Comparison of ENCODE assay signal across 14 cellular contexts in genomic region chr6:163630096-163630495, GRCh38.
A peak's percentile ranks its signal among the peaks of the same experiment; 100 is the strongest.
DNase-seq lines count a peak whose midpoint lies in the region; ATAC-seq and TF ChIP-seq lines count a peak whose summit lies in the region.
"Had no signal": no experiment of that assay in that cellular context is flagged by ENCODE, and none has a peak within 500 bp of the region (broad histone marks: within the 10 kb centered on the region; RNA-seq: fewer than 3 reads in every experiment).

No MANE protein-coding gene starts in this region.

- H3K36me3 Mint-ChIP-seq in GM23338 (ENCODE audit: low read depth) (peaks cover 8% of the 10 kb centered on the region; the same call in 2 of the 3 replicates), nephron progenitor cell (ENCODE audit: low read depth) (no peaks in the 10 kb centered on the region)
- H3K36me3 Mint-ChIP-seq in stimulated activated memory B cell treated with anti-CD40 and anti-IgM and Interleukin-4, amounts not matched to agents 10 μg/mL and 1 μg/mL and 100 μg/mL, for 72 hours = no peaks in the 10 kb centered on the region
- H3K36me3 Mint-ChIP-seq: CD4-positive, CD25-positive, alpha-beta regulatory T cell; CD8-positive, alpha-beta T cell had no signal

- peaks cover 15% of the 10 kb centered on the region for H3K4me1 Mint-ChIP-seq in GM23338
- H3K4me1 Mint-ChIP-seq in nephron progenitor cell = peaks cover 5% of the 10 kb centered on the region
- peaks cover 15% of the 10 kb centered on the region for H3K4me1 Mint-ChIP-seq in stimulated activated memory B cell treated with anti-CD40 and anti-IgM and Interleukin-4, amounts not matched to agents 10 μg/mL and 1 μg/mL and 100 μg/mL, for 72 hours
- H3K4me1 Mint-ChIP-seq: CD4-positive, CD25-positive, alpha-beta regulatory T cell had no signal

- 0 out of 2 replicates have a peak, but pooled peaks cover 2% of the 10 kb centered on the region for H3K9me2 ChIP-seq in GM23338 (ENCODE audit: insufficient read depth)

- H3K27me3 ChIP-seq in GM23338 (ENCODE audit: insufficient read depth) = no peaks in the 10 kb centered on the region

- no peak overlapping the region for H3K4me3 ChIP-seq in GM23338

- no peaks in the 10 kb centered on the region for H3F3A ChIP-seq in GM23338 (replicated peaks; ENCODE audit: low read depth)

- H4K20me1 ChIP-seq in GM23338 (replicated peaks; ENCODE audit: insufficient read depth) = no peaks in the 10 kb centered on the region

- intact Hi-C loops in posterior vena cava (cut with DNase I) = no loop called here

- ATAC-seq in GM23338 = no peak
- no peak for ATAC-seq in stimulated activated memory B cell treated with anti-CD40 and anti-IgM and Interleukin-4, amounts not matched to agents 10 μg/mL and 1 μg/mL and 100 μg/mL, for 72 hours
- ATAC-seq: CD8-positive, alpha-beta T cell; HCT116 had no signal

- H2AFZ ChIP-seq in GM23338 = peak overlapping the region; percentile 56; the same call in 1 of the 2 replicates

- H3K27ac Mint-ChIP-seq in GM23338 (no peak overlapping the region), nephron progenitor cell (peak overlapping the region; percentile 42)
- no peak overlapping the region for H3K27ac Mint-ChIP-seq in stimulated activated memory B cell treated with anti-CD40 and anti-IgM and Interleukin-4, amounts not matched to agents 10 μg/mL and 1 μg/mL and 100 μg/mL, for 72 hours
- H3K27ac Mint-ChIP-seq: CD4-positive, CD25-positive, alpha-beta regulatory T cell; CD8-positive, alpha-beta T cell; H9 had no signal

- no peaks in the 10 kb centered on the region; the same call in 1 of the 2 replicates for H3K4me1 ChIP-seq in GM23338 (ENCODE audit: insufficient read depth)
- H3K4me1 ChIP-seq: Caco-2 had no signal

- no peaks in the 10 kb centered on the region for H3K79me2 ChIP-seq in GM23338 (replicated peaks; ENCODE audit: insufficient read depth)

- no peaks in the 10 kb centered on the region for H3K36me3 ChIP-seq in GM23338 (ENCODE audit: insufficient read depth)

- H3K4me3 Mint-ChIP-seq in GM23338 = no peak overlapping the region
- H3K4me3 Mint-ChIP-seq in nephron progenitor cell = no peak overlapping the region
- no peak overlapping the region for H3K4me3 Mint-ChIP-seq in stimulated activated memory B cell treated with anti-CD40 and anti-IgM and Interleukin-4, amounts not matched to agents 10 μg/mL and 1 μg/mL and 100 μg/mL, for 72 hours
- H3K4me3 Mint-ChIP-seq: CD4-positive, CD25-positive, alpha-beta regulatory T cell; CD8-positive, alpha-beta T cell; H9 had no signal

- TF ChIP-seq CTCF in GM23338 (conservative IDR thresholded peaks at IDR 0.05; ENCODE audit: low read depth in 2 of 2) (no peak), nephron progenitor cell (IDR thresholded peaks at IDR 0.05) (no peak)

- no peak overlapping the region for H3K4me2 ChIP-seq in GM23338

- DNase-seq in GM23338 (ENCODE audit: low spot score) (no peak), nephron progenitor cell (no peak), posterior vena cava (ENCODE audit: low spot score) (peak; percentile 52)
- no peak for DNase-seq in activated CD4-positive, alpha-beta T cell treated with anti-CD3 and anti-CD28 coated beads for 1 hour
- DNase-seq in activated CD4-positive, alpha-beta T cell treated with anti-CD3 and anti-CD28 coated beads for 4 hours = no peak
- DNase-seq: C1 segment of cervical spinal cord; Caco-2; CD4-positive, CD25-positive, alpha-beta regulatory T cell; CD8-positive, alpha-beta T cell; DMS153; DND-41; H9 had no signal

- H3K27me3 Mint-ChIP-seq in GM23338 (ENCODE audit: insufficient read depth, low read depth, poor library complexity) (no peaks in the 10 kb centered on the region), nephron progenitor cell (ENCODE audit: low read depth, poor library complexity) (peaks cover 7% of the 10 kb centered on the region)
- H3K27me3 Mint-ChIP-seq in stimulated activated memory B cell treated with anti-CD40 and anti-IgM and Interleukin-4, amounts not matched to agents 10 μg/mL and 1 μg/mL and 100 μg/mL, for 72 hours = peaks cover 3% of the 10 kb centered on the region
- H3K27me3 Mint-ChIP-seq: CD4-positive, CD25-positive, alpha-beta regulatory T cell had no signal

- no peak overlapping the region for H3K27ac ChIP-seq in GM23338 (ENCODE audit: low read depth)

- H3K9me3 Mint-ChIP-seq in GM23338 (peaks cover 24% of the 10 kb centered on the region), nephron progenitor cell (peaks cover 29% of the 10 kb centered on the region)
- H3K9me3 Mint-ChIP-seq in stimulated activated memory B cell treated with anti-CD40 and anti-IgM and Interleukin-4, amounts not matched to agents 10 μg/mL and 1 μg/mL and 100 μg/mL, for 72 hours = peaks cover 3% of the 10 kb centered on the region
- H3K9me3 Mint-ChIP-seq: CD8-positive, alpha-beta T cell had no signal

TF ChIP-seq in GM23338, 12 proteins besides CTCF, POLR2A, EP300 and RAD21 (continues in another document):
- TF ChIP-seq ZNF114 (CRISPR knock-in tag; IDR thresholded peaks at IDR 0.05) (no peak), JUNB (IDR thresholded peaks at IDR 0.05; ENCODE audit: unreplicated experiment) (no peak), REST (IDR thresholded peaks at IDR 0.05; ENCODE audit: unreplicated experiment) (no peak), POLR2AphosphoS5 (IDR thresholded peaks at IDR 0.05; ENCODE audit: low read depth) (no peak), EZH2 (IDR thresholded peaks at IDR 0.05; ENCODE audit: low read depth, unreplicated experiment) (no peak), STAT1 (IDR thresholded peaks at IDR 0.05; ENCODE audit: unreplicated experiment) (no peak)
